In the genomic region with DNA sequence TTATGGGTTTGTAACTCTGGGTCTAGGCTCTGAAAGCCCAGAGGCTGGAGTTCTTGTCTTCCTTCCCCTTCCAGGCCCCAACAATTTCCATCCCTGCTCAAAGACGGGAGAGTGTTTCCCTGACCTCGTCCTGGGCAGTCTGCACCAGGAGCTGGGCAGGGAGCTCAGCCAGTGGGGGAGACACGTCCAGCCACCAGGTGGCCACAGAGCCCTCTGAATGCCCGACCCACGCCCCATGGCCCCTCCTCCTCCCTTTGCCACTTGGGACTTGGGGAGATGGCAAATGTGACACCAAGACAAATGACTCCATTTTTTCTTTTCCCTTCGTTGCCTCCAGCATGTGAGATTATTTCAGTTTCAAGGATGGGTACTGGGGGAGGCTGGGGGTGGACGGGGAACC, we compare ENCODE assay signal across 19 cellular contexts.
DNase-seq lines count a peak whose midpoint lies in the region; ATAC-seq, FAIRE-seq and TF ChIP-seq lines count a peak whose summit lies in the region.
"Had no signal": no experiment of that assay in that cellular context is flagged by ENCODE, and none has a peak within 500 bp of the region (broad histone marks: within the 10 kb centered on the region; RNA-seq: fewer than 3 reads in every experiment).

No MANE protein-coding gene starts in this region.

- WGBS in A549 (ENCODE audit: missing lambda C conversion rate): 5% methylated on average over 5 of the region's 7 CpGs

- no peaks in the 10 kb centered on the region for H3K36me3 ChIP-seq in H7 (replicated peaks; ENCODE audit: control insufficient read depth, insufficient read depth, low read length)
- no peaks in the 10 kb centered on the region for H3K36me3 ChIP-seq in WERI-Rb-1
- H3K36me3 ChIP-seq: right lobe of liver, SJSA1 had no signal

- no peaks in the 10 kb centered on the region for H3K4me1 Mint-ChIP-seq in activated T-cell treated with anti-CD3 and anti-CD28 coated beads, Interleukin-2, amount 50 U/mL, for 4 hours (ENCODE audit: low read depth)
- H3K4me1 Mint-ChIP-seq: central memory CD8-positive, alpha-beta T cell had no signal

- TF ChIP-seq EP300 in A549 (IDR thresholded peaks at IDR 0.05): no peak

- H3K9me3 ChIP-seq in A549 (no peaks in the 10 kb centered on the region), WERI-Rb-1 (ENCODE audit: severe bottlenecking) (no peaks in the 10 kb centered on the region)
- H3K9me3 ChIP-seq: right lobe of liver had no signal

- FAIRE-seq in A549 (lab: Jason Lieb, UNC): no peak
- FAIRE-seq: endometrium, GM19239 had no signal

- peak; percentile 47 to 59; a peak in 1 of 6 replicates for ATAC-seq in A549
- ATAC-seq in left lobe of liver: peak; percentile 60
- ATAC-seq in activated T-cell treated with anti-CD3 and anti-CD28 coated beads, Interleukin-2, amount 50 U/mL, for 4 hours: no peak
- ATAC-seq in HG03439 (IDR thresholded peaks at IDR 0.05; ENCODE audit: unreplicated experiment): no peak
- ATAC-seq: activated T-cell treated with anti-CD3 and anti-CD28 coated beads, Interleukin-2, amount 50 U/mL, for 72 hours; foreskin keratinocyte had no signal

- H3K9me3 Mint-ChIP-seq in activated T-cell treated with anti-CD3 and anti-CD28 coated beads, Interleukin-2, amount 50 U/mL, for 4 hours: peaks cover 5% of the 10 kb centered on the region
- H3K9me3 Mint-ChIP-seq: activated CD4-positive, alpha-beta memory T cell treated with anti-CD3 and anti-CD28 coated beads for 36 hours; activated T-cell treated with anti-CD3 and anti-CD28 coated beads, Interleukin-2, amount 50 U/mL, for 72 hours; central memory CD8-positive, alpha-beta T cell had no signal

- no peak for TF ChIP-seq CTCF in A549 (IDR thresholded peaks at IDR 0.05)
- TF ChIP-seq CTCF in WERI-Rb-1 (IDR thresholded peaks at IDR 0.05; ENCODE audit: low read depth, low read length): peak; percentile 85

- DNase-seq in A549 (ENCODE audit: low read depth in 1 of 2, low spot score in 1 of 2) (peak in 1 of 2 experiments; percentile 28), H7 (peak; percentile 89), WERI-Rb-1 (peak; percentile 68), left lobe of liver (ENCODE audit: low spot score) (no peak), amniotic stem cell (lab: John Stamatoyannopoulos, UW) (no peak)
- DNase-seq in activated T-cell treated with anti-CD3 and anti-CD28 coated beads, Interleukin-2, amount 50 U/mL, for 4 hours: no peak
- DNase-seq in NK-92 treated with Interleukin-12 subunit alpha and Interleukin-12 subunit beta, amount 100 ng/mL, for 24 hours (lab: John Stamatoyannopoulos, UW): no peak
- DNase-seq: activated CD4-positive, alpha-beta memory T cell treated with anti-CD3 and anti-CD28 coated beads for 36 hours; activated T-cell treated with anti-CD3 and anti-CD28 coated beads, Interleukin-2, amount 50 U/mL, for 72 hours; foreskin keratinocyte; mesenchymal stem cell; NCI-H2107; right lobe of liver; stimulated activated CD4-positive, alpha-beta T cell treated with anti-CD3 and anti-CD28 coated beads, Interleukin-2, amount 100 ng/mL, for 24 hours had no signal

- H3K4me3 Mint-ChIP-seq in activated T-cell treated with anti-CD3 and anti-CD28 coated beads, Interleukin-2, amount 50 U/mL, for 4 hours: no peak overlapping the region
- H3K4me3 Mint-ChIP-seq: activated CD4-positive, alpha-beta memory T cell treated with anti-CD3 and anti-CD28 coated beads for 36 hours; activated T-cell treated with anti-CD3 and anti-CD28 coated beads, Interleukin-2, amount 50 U/mL, for 72 hours; central memory CD8-positive, alpha-beta T cell had no signal

- H3K27ac ChIP-seq in A549 (no peak overlapping the region), WERI-Rb-1 (no peak overlapping the region)
- H3K27ac ChIP-seq: foreskin keratinocyte, right lobe of liver, SJSA1 had no signal

- no peaks in the 10 kb centered on the region for H3K4me1 ChIP-seq in A549
- H3K4me1 ChIP-seq: foreskin keratinocyte, right lobe of liver, SJSA1 had no signal

- no peak for TF ChIP-seq POLR2A in A549 (IDR thresholded peaks at IDR 0.05; ENCODE audit: low read length)

- peak in 1 of 2 experiments; percentile 25; a peak in 2 of 5 replicates for TF ChIP-seq RAD21 in A549 (conservative IDR thresholded peaks at IDR 0.05 in 1 of 2, IDR thresholded peaks at IDR 0.05 in 1 of 2)

- POLR2A ChIA-PET in A549 (lab: Yijun Ruan, JAX): no interaction called here

- peaks cover 8% of the 10 kb centered on the region for H3K27me3 Mint-ChIP-seq in activated T-cell treated with anti-CD3 and anti-CD28 coated beads, Interleukin-2, amount 50 U/mL, for 4 hours (ENCODE audit: low read depth)

- H3K36me3 Mint-ChIP-seq in activated T-cell treated with anti-CD3 and anti-CD28 coated beads, Interleukin-2, amount 50 U/mL, for 4 hours (ENCODE audit: insufficient read depth): no peaks in the 10 kb centered on the region
- H3K36me3 Mint-ChIP-seq: activated CD4-positive, alpha-beta memory T cell treated with anti-CD3 and anti-CD28 coated beads for 36 hours had no signal

- CTCF ChIA-PET in A549 (lab: Yijun Ruan, JAX): no interaction called here

- H3K4me3 ChIP-seq in A549: no peak overlapping the region
- H3K4me3 ChIP-seq in H7 (ENCODE audit: insufficient read depth, low read depth, low read length): no peak overlapping the region
- no peak overlapping the region for H3K4me3 ChIP-seq in WERI-Rb-1 (ENCODE audit: low read depth, low read length)
- H3K4me3 ChIP-seq: right lobe of liver, SJSA1 had no signal

- H3K27me3 ChIP-seq in H7 (ENCODE audit: control insufficient read depth, insufficient read depth, low read length) (no peaks in the 10 kb centered on the region; the same call in 1 of the 2 replicates), WERI-Rb-1 (ENCODE audit: insufficient read depth, low read depth, severe bottlenecking) (no peaks in the 10 kb centered on the region)
- H3K27me3 ChIP-seq: foreskin keratinocyte, right lobe of liver, SJSA1 had no signal

- no peak overlapping the region for H3K4me2 ChIP-seq in A549

TF ChIP-seq in A549, 52 proteins besides CTCF, POLR2A, EP300 and RAD21:
- TF ChIP-seq HDAC2 (IDR thresholded peaks at IDR 0.05) (no peak), EHF (CRISPR knock-in tag; IDR thresholded peaks at IDR 0.05) (no peak), RARB (CRISPR knock-in tag; IDR thresholded peaks at IDR 0.05) (no peak), MAZ (IDR thresholded peaks at IDR 0.05; ENCODE audit: borderline replicate concordance, low read depth, low read length) (no peak), ZFP36 (IDR thresholded peaks at IDR 0.05; ENCODE audit: borderline replicate concordance, partially characterized antibody) (no peak), EHMT2 (IDR thresholded peaks at IDR 0.05; ENCODE audit: low read depth) (no peak), TFCP2L1 (CRISPR knock-in tag; IDR thresholded peaks at IDR 0.05) (no peak), SREBF2 (IDR thresholded peaks at IDR 0.05) (no peak), MAFK (IDR thresholded peaks at IDR 0.05; ENCODE audit: partially characterized antibody) (no peak), CHD4 (IDR thresholded peaks at IDR 0.05; ENCODE audit: borderline replicate concordance) (no peak), BCL3 (IDR thresholded peaks at IDR 0.05) (no peak), JUN (IDR thresholded peaks at IDR 0.05) (no peak), RFX5 (IDR thresholded peaks at IDR 0.05) (no peak), ESRRA (IDR thresholded peaks at IDR 0.05; ENCODE audit: borderline replicate concordance, low read length) (no peak), MAX (IDR thresholded peaks at IDR 0.05) (no peak), GATA3 (IDR thresholded peaks at IDR 0.05; ENCODE audit: borderline replicate concordance) (no peak)

Comparison
In these comparisons a context has a peak if more than half of its experiments do, and no peak if none do; other contexts are left out.
1. ATAC-seq: peak in A549 (2 of 2) and left lobe of liver (single experiment); none in activated T-cell treated with anti-CD3 and anti-CD28 coated beads, Interleukin-2, amount 50 U/mL, for 4 hours (0 of 2) and HG03439 (single experiment).
2. DNase-seq: peak in H7 (single experiment) and WERI-Rb-1 (single experiment); none in left lobe of liver (single experiment), amniotic stem cell (single experiment), activated T-cell treated with anti-CD3 and anti-CD28 coated beads, Interleukin-2, amount 50 U/mL, for 4 hours (single experiment) and NK-92 treated with Interleukin-12 subunit alpha and Interleukin-12 subunit beta, amount 100 ng/mL, for 24 hours (single experiment).